16 cellular contexts compared by ENCODE assay signal in the genomic region with DNA sequence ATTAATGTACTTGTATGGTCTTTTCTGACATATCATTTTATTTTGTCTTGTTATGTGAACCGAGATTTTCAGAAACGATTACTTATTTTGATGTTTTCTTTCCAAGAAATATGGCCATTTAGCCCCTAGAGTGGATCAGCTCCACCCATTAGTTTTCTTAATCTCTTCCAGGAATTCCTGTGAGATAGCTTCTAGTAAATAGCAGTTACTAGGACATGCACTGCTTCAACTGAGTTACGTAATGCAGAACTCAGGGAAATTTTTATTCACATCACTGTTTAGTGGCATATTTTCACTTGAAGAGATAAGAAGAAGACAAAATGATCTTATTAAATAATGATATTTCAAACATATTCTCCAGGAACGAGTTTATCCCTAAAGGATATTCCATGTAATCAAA.
DNase-seq lines count a peak whose midpoint lies in the region; ATAC-seq and TF ChIP-seq lines count a peak whose summit lies in the region.
"Had no signal": no experiment of that assay in that cellular context is flagged by ENCODE, and none has a peak within 500 bp of the region (broad histone marks: within the 10 kb centered on the region; RNA-seq: fewer than 3 reads in every experiment).

No MANE protein-coding gene starts in this region.

- 37% methylated on average over 4 of the region's 4 CpGs for WGBS in right cardiac atrium

- no peaks in the 10 kb centered on the region for H3K36me3 Mint-ChIP-seq in effector memory CD8-positive, alpha-beta T cell (ENCODE audit: insufficient read depth)
- H3K36me3 Mint-ChIP-seq: CD4-positive, alpha-beta memory T cell had no signal

- no peak overlapping the region for H3K4me3 Mint-ChIP-seq in effector memory CD8-positive, alpha-beta T cell
- H3K4me3 Mint-ChIP-seq: CD4-positive, alpha-beta memory T cell; HFFc6 had no signal

- no peak overlapping the region for H3K27ac Mint-ChIP-seq in effector memory CD8-positive, alpha-beta T cell
- H3K27ac Mint-ChIP-seq: CD4-positive, alpha-beta memory T cell; HFFc6 had no signal

- H3K27me3 ChIP-seq in right cardiac atrium (ENCODE audit: control insufficient read depth, insufficient read depth) (no peaks in the 10 kb centered on the region), left ventricle myocardium inferior (ENCODE audit: low read depth) (no peaks in the 10 kb centered on the region)

- TF ChIP-seq CTCF in left ventricle myocardium inferior (IDR thresholded peaks at IDR 0.05; ENCODE audit: borderline replicate concordance) (no peak), fibroblast of pulmonary artery (IDR thresholded peaks at IDR 0.05; ENCODE audit: low read length, missing control alignments) (no peak)

- ATAC-seq in Right ventricle myocardium superior (ENCODE audit: poor library complexity) (peak; percentile 71), right cardiac atrium (peak; percentile 74)
- no peak for ATAC-seq in effector memory CD8-positive, alpha-beta T cell (replicated peaks)

- no peaks in the 10 kb centered on the region for H3K36me3 ChIP-seq in left ventricle myocardium inferior
- H3K36me3 ChIP-seq: HAP-1 had no signal

- no peaks in the 10 kb centered on the region for H3K27me3 Mint-ChIP-seq in effector memory CD8-positive, alpha-beta T cell
- H3K27me3 Mint-ChIP-seq: CD4-positive, alpha-beta memory T cell had no signal

- H3K4me3 ChIP-seq in right cardiac atrium (ENCODE audit: low read length) (no peak overlapping the region), left ventricle myocardium inferior (no peak overlapping the region), fibroblast of pulmonary artery (replicated peaks; ENCODE audit: low read depth, low read length) (no peak overlapping the region)
- H3K4me3 ChIP-seq: HAP-1 had no signal

- intact Hi-C loops in Right ventricle myocardium superior (cut with DNase I), result no loop called here
- intact Hi-C loops in cardiac septum (cut with DNase I), result no loop called here
- intact Hi-C loops in right cardiac atrium (cut with DNase I), result no loop called here
- intact Hi-C loops in left ventricle myocardium inferior (cut with micrococcal nuclease), result no loop called here

- DNase-seq in Right ventricle myocardium superior (no peak), cardiac septum (ENCODE audit: low spot score) (no peak), right cardiac atrium (no peak), left ventricle myocardium inferior (no peak), fibroblast of pulmonary artery (ENCODE audit: low read depth) (peak; percentile 17)
- no peak for DNase-seq in effector memory CD8-positive, alpha-beta T cell
- DNase-seq: C1 segment of cervical spinal cord; Calu3; CD4-positive, alpha-beta memory T cell; COR-L47; DMS53; DMS79 treated with DMSO at 0.1 percent for 48 hours; GF-D8; GOT3; HFFc6 had no signal

- H3K9me3 ChIP-seq in right cardiac atrium (ENCODE audit: control insufficient read depth, low read length) (no peaks in the 10 kb centered on the region), left ventricle myocardium inferior (replicated peaks) (no peaks in the 10 kb centered on the region)
- H3K9me3 ChIP-seq: HAP-1 had no signal

- H3K27ac ChIP-seq in right cardiac atrium (ENCODE audit: low read length), result no peak overlapping the region
- H3K27ac ChIP-seq in left ventricle myocardium inferior (replicated peaks), result no peak overlapping the region

- H3K4me1 ChIP-seq in right cardiac atrium (ENCODE audit: control insufficient read depth, insufficient read depth, low read length) (no peaks in the 10 kb centered on the region), left ventricle myocardium inferior (no peaks in the 10 kb centered on the region)
- H3K4me1 ChIP-seq: HAP-1 had no signal

- H3K9me3 Mint-ChIP-seq in effector memory CD8-positive, alpha-beta T cell, result peaks cover 14 to 18% of the 10 kb centered on the region in 2 donors

- no peaks in the 10 kb centered on the region for H3K4me1 Mint-ChIP-seq in effector memory CD8-positive, alpha-beta T cell (ENCODE audit: low read depth in 2 of 2)
- H3K4me1 Mint-ChIP-seq: CD4-positive, alpha-beta memory T cell had no signal
